Comparison of ENCODE assay signal across 32 cellular contexts in the genomic region with DNA sequence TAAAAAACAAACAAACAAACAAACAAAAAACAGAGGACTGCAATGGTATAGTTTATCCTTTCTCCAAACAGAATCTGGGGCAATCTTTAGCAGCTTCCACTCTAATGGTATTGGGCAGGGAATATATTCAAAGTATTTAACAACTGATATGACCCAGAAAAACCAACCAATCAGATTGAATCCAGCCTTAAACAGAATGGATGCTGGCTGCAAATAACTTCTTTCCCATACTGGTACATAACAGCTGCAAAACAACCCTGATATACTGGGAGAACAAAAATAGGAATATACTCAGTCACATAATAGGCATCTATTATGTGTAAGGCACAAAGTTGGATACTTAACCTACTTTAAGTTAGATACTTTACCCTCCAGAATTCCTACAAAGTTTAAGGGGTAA.
"Had no signal": no experiment of that assay in that cellular context is flagged by ENCODE, and none has a peak within 500 bp of the region (broad histone marks: within the 10 kb centered on the region; RNA-seq: fewer than 3 reads in every experiment).

No MANE protein-coding gene starts in this region.

- H3K9ac ChIP-seq: neural progenitor cell, parathyroid adenoma had no signal

- H3K9me3 Mint-ChIP-seq: natural killer cell; nephron; neural progenitor cell; stimulated activated memory B cell treated with anti-CD40 and anti-IgM and Interleukin-4, amounts not matched to agents 10 μg/mL and 1 μg/mL and 100 μg/mL, for 72 hours; stimulated activated naive CD8-positive, alpha-beta T cell treated with anti-CD3 and anti-CD28 coated beads, Interleukin-15, amount 100 ng/mL, for 72 hours; type B pancreatic cell had no signal

- H3K27me3 Mint-ChIP-seq: progenitor cell of endocrine pancreas; stimulated activated memory B cell treated with anti-CD40 and anti-IgM and Interleukin-4, amounts not matched to agents 10 μg/mL and 1 μg/mL and 100 μg/mL, for 72 hours; stimulated activated naive CD8-positive, alpha-beta T cell treated with anti-CD3 and anti-CD28 coated beads, Interleukin-15, amount 100 ng/mL, for 72 hours; type B pancreatic cell had no signal

- ATAC-seq: natural killer cell; psoas muscle; right cardiac atrium; right lobe of liver; stimulated activated memory B cell treated with anti-CD40 and anti-IgM and Interleukin-4, amounts not matched to agents 10 μg/mL and 1 μg/mL and 100 μg/mL, for 72 hours; stimulated activated naive CD8-positive, alpha-beta T cell treated with anti-CD3 and anti-CD28 coated beads, Interleukin-15, amount 100 ng/mL, for 72 hours; stimulated activated naive CD8-positive, alpha-beta T cell treated with anti-CD3 and anti-CD28 coated beads, Interleukin-15, Interleukin-2, amounts not matched to agents 100 U/mL and 50 U/mL, for 24 hours; upper lobe of right lung had no signal

- H3K4me1 ChIP-seq: neural progenitor cell, parathyroid adenoma, psoas muscle, right lobe of liver, sigmoid colon, spleen, suprapubic skin, testis, tibial artery, transverse colon, upper lobe of right lung, uterus had no signal

- H3K27me3 ChIP-seq: neural progenitor cell, ovary, right lobe of liver, sigmoid colon, spleen, suprapubic skin, testis, tibial artery, transverse colon, upper lobe of right lung, uterus had no signal

- H3K4me2 ChIP-seq: neural progenitor cell, smooth muscle cell had no signal

- H2AFZ ChIP-seq: neural progenitor cell, parathyroid adenoma had no signal

- H3K27ac Mint-ChIP-seq: natural killer cell; nephron; neural progenitor cell; progenitor cell of endocrine pancreas; stimulated activated memory B cell treated with anti-CD40 and anti-IgM and Interleukin-4, amounts not matched to agents 10 μg/mL and 1 μg/mL and 100 μg/mL, for 72 hours; stimulated activated naive CD8-positive, alpha-beta T cell treated with anti-CD3 and anti-CD28 coated beads, Interleukin-15, amount 100 ng/mL, for 72 hours; type B pancreatic cell had no signal

- H3K36me3 ChIP-seq: ovary had no signal

- H3K27ac ChIP-seq: neural progenitor cell, ovary, parathyroid adenoma, psoas muscle, right lobe of liver, sigmoid colon, skin epidermis, spleen, suprapubic skin, testis, tibial artery, transverse colon, upper lobe of right lung, uterus had no signal

- H3K9me3 ChIP-seq: ovary, psoas muscle, right lobe of liver, sigmoid colon, spleen, suprapubic skin, testis, tibial artery, transverse colon, upper lobe of right lung, uterus had no signal

- DNase-seq: natural killer cell; occipital lobe; ovary; posterior cingulate gyrus; psoas muscle; right cardiac atrium; right lobe of liver; sigmoid colon; spleen; stimulated activated CD4-positive, alpha-beta T cell treated with anti-CD3 and anti-CD28 coated beads, Interleukin-12 subunit alpha, Interleukin-12 subunit beta, amount 100 ng/mL, for 4 hours; stimulated activated CD4-positive, alpha-beta T cell treated with anti-CD3 and anti-CD28 coated beads, Interleukin-1b, Interleukin-23, amount 100 ng/mL, for 48 hours; stimulated activated CD4-positive, alpha-beta T cell treated with anti-CD3 and anti-CD28 coated beads, Interleukin-4, amount 100 ng/mL, for 1 hour; stimulated activated CD4-positive, alpha-beta T cell treated with anti-CD3 and anti-CD28 coated beads, Interleukin-4, amount 100 ng/mL, for 4 hours; stimulated activated CD8-positive, alpha-beta memory T cell treated with anti-CD3 and anti-CD28 coated beads, Interleukin-4, amount 100 ng/mL, for 48 hours; stimulated activated naive CD4-positive, alpha-beta T cell; stimulated activated naive CD8-positive, alpha-beta T cell treated with anti-CD3 and anti-CD28 coated beads, Interleukin-15, amount 100 ng/mL, for 72 hours; stimulated activated naive CD8-positive, alpha-beta T cell treated with anti-CD3 and anti-CD28 coated beads, Interleukin-15, Interleukin-2, amounts not matched to agents 100 U/mL and 50 U/mL, for 24 hours; substantia nigra; testis; tibial artery; transverse colon; upper lobe of right lung; uterus had no signal

- H3K4me3 ChIP-seq: neural progenitor cell, ovary, psoas muscle, right lobe of liver, sigmoid colon, skin epidermis, smooth muscle cell, spleen, suprapubic skin, testis, tibial artery, transverse colon, upper lobe of right lung, uterus had no signal

- H3K79me2 ChIP-seq: parathyroid adenoma had no signal

- H3K4me3 Mint-ChIP-seq: natural killer cell; nephron; neural progenitor cell; stimulated activated memory B cell treated with anti-CD40 and anti-IgM and Interleukin-4, amounts not matched to agents 10 μg/mL and 1 μg/mL and 100 μg/mL, for 72 hours; stimulated activated naive CD8-positive, alpha-beta T cell treated with anti-CD3 and anti-CD28 coated beads, Interleukin-15, amount 100 ng/mL, for 72 hours; type B pancreatic cell had no signal

- H3K4me1 Mint-ChIP-seq: neural progenitor cell; stimulated activated memory B cell treated with anti-CD40 and anti-IgM and Interleukin-4, amounts not matched to agents 10 μg/mL and 1 μg/mL and 100 μg/mL, for 72 hours; stimulated activated naive CD8-positive, alpha-beta T cell treated with anti-CD3 and anti-CD28 coated beads, Interleukin-15, amount 100 ng/mL, for 72 hours had no signal
